In genomic region chr2:140498360-140498759, GRCh38 we compare ENCODE assay signal across 23 cellular contexts.
"Had no signal": no experiment of that assay in that cellular context is flagged by ENCODE, and none has a peak within 500 bp of the region (broad histone marks: within the 10 kb centered on the region; RNA-seq: fewer than 3 reads in every experiment).

No MANE protein-coding gene starts in this region.

- H3K9ac ChIP-seq: SK-N-SH had no signal

- H3K4me2 ChIP-seq: SK-N-SH had no signal

- H3K27me3 ChIP-seq: MG63, SJSA1 had no signal

- H3K27ac ChIP-seq: SJSA1 had no signal

- H3K9me3 ChIP-seq: MG63, SJSA1, SK-N-SH had no signal

- H3K4me1 ChIP-seq: SJSA1 had no signal

- H3K4me3 ChIP-seq: MG63, SJSA1 had no signal

- DNase-seq: KBM-7, MG63, NCI-H1092, NCI-H1105 treated with DMSO at 0.1 percent for 48 hours, NCI-H1417 treated with DMSO at 0.1 percent for 48 hours, NCI-H146, NCI-H1694 treated with DMSO at 0.1 percent for 48 hours, NCI-H1930, NCI-H2081, NCI-H2107, NCI-H2171 treated with DMSO at 0.1 percent for 48 hours, NCI-H345, NCI-H446 treated with DMSO at 0.1 percent for 48 hours, NCI-H524 treated with DMSO at 0.1 percent for 48 hours, NCI-H69, NCI-H774, Right ventricle myocardium superior, RPMI8226, SIG-M5, SK-N-SH, SW 1271, T-cell had no signal

- H3K36me3 ChIP-seq: MG63, SJSA1 had no signal

- ATAC-seq: T-cell had no signal
